13 cellular contexts compared by ENCODE assay signal in genomic region chr10:30747633-30748032, GRCh38.
DNase-seq lines count a peak whose midpoint lies in the region; ATAC-seq, FAIRE-seq and TF ChIP-seq lines count a peak whose summit lies in the region.
"Had no signal": no experiment of that assay in that cellular context is flagged by ENCODE, and none has a peak within 500 bp of the region (broad histone marks: within the 10 kb centered on the region; RNA-seq: fewer than 3 reads in every experiment).

No MANE protein-coding gene starts in this region.

- peak; percentile 71 for ATAC-seq in stimulated activated memory B cell treated with anti-CD40 and anti-IgM and Interleukin-4, amounts not matched to agents 10 μg/mL and 1 μg/mL and 100 μg/mL, for 72 hours
- ATAC-seq in GM21723 (IDR thresholded peaks at IDR 0.05; ENCODE audit: unreplicated experiment) (no peak), left lobe of liver (no peak)

- H3K36me3 Mint-ChIP-seq in MCF 10A (ENCODE audit: insufficient read depth, unreplicated experiment) = no peaks in the 10 kb centered on the region
- no peaks in the 10 kb centered on the region for H3K36me3 Mint-ChIP-seq in stimulated activated memory B cell treated with anti-CD40 and anti-IgM and Interleukin-4, amounts not matched to agents 10 μg/mL and 1 μg/mL and 100 μg/mL, for 72 hours

- no peak for FAIRE-seq in GM19239 (lab: Jason Lieb, UNC)
- FAIRE-seq: H1 had no signal

- no peak for TF ChIP-seq POLR2A in breast epithelium (IDR thresholded peaks at IDR 0.05)

- POLR2A ChIA-PET in MCF 10A (lab: Yijun Ruan, JAX) = no interaction called here

- no peaks in the 10 kb centered on the region for H3K9me3 Mint-ChIP-seq in MCF 10A (ENCODE audit: unreplicated experiment)
- no peaks in the 10 kb centered on the region for H3K9me3 Mint-ChIP-seq in stimulated activated memory B cell treated with anti-CD40 and anti-IgM and Interleukin-4, amounts not matched to agents 10 μg/mL and 1 μg/mL and 100 μg/mL, for 72 hours

- H3K4me1 Mint-ChIP-seq in MCF 10A (ENCODE audit: insufficient read depth, unreplicated experiment) = no peaks in the 10 kb centered on the region
- H3K4me1 Mint-ChIP-seq in stimulated activated memory B cell treated with anti-CD40 and anti-IgM and Interleukin-4, amounts not matched to agents 10 μg/mL and 1 μg/mL and 100 μg/mL, for 72 hours = peaks cover 39% of the 10 kb centered on the region

- DNase-seq in MCF 10A (ENCODE audit: unreplicated experiment) (peak; percentile 48), breast epithelium (ENCODE audit: low spot score in 2 of 2) (no peak), fibroblast of pulmonary artery (ENCODE audit: low read depth) (peak; percentile 36), GM19239 (ENCODE audit: insufficient read length, low spot score) (no peak), left lobe of liver (ENCODE audit: low spot score) (no peak)
- peak; percentile 29 to 48 for DNase-seq in activated CD4-positive, alpha-beta T cell treated with anti-CD3 and anti-CD28 coated beads for 4 hours
- DNase-seq: NCI-H187 treated with DMSO at 0.1 percent for 48 hours, retina had no signal

- CTCF ChIA-PET in MCF 10A (lab: Yijun Ruan, JAX) = interaction anchor here (0.6 kb wide), 1 partner anchor 7 kb away, joined by 3 read pairs; no protein-coding TSS in a partner anchor

- H3K27ac ChIP-seq in breast epithelium = no peak overlapping the region
- H3K27ac ChIP-seq: BLaER1 treated with 17β-estradiol and CSF1 and Interleukin-3, amounts not matched to agents 10 nM and 100 nM; esophagus muscularis mucosa had no signal

- H3K9me3 ChIP-seq in breast epithelium = no peaks in the 10 kb centered on the region
- H3K9me3 ChIP-seq: BLaER1 treated with 17β-estradiol and CSF1 and Interleukin-3, amounts not matched to agents 10 nM and 100 nM; esophagus muscularis mucosa had no signal

- H3K4me3 ChIP-seq in breast epithelium = no peak overlapping the region
- no peak overlapping the region for H3K4me3 ChIP-seq in fibroblast of pulmonary artery (replicated peaks; ENCODE audit: low read depth, low read length)
- H3K4me3 ChIP-seq: BLaER1 treated with 17β-estradiol and CSF1 and Interleukin-3, amounts not matched to agents 10 nM and 100 nM; esophagus muscularis mucosa had no signal

- no peak overlapping the region for H3K4me3 Mint-ChIP-seq in MCF 10A (ENCODE audit: unreplicated experiment)
- H3K4me3 Mint-ChIP-seq in stimulated activated memory B cell treated with anti-CD40 and anti-IgM and Interleukin-4, amounts not matched to agents 10 μg/mL and 1 μg/mL and 100 μg/mL, for 72 hours = no peak overlapping the region

- intact Hi-C loops in MCF 10A (cut with micrococcal nuclease) = no loop called here
- intact Hi-C loops in breast epithelium (cut with DNase I; ENCODE audit: low total_unique reads) = no loop called here

- no peaks in the 10 kb centered on the region for H3K27me3 Mint-ChIP-seq in MCF 10A (ENCODE audit: insufficient read depth, unreplicated experiment)
- peaks cover 24% of the 10 kb centered on the region for H3K27me3 Mint-ChIP-seq in stimulated activated memory B cell treated with anti-CD40 and anti-IgM and Interleukin-4, amounts not matched to agents 10 μg/mL and 1 μg/mL and 100 μg/mL, for 72 hours

- BruUV-seq in MCF 10A (replicated peaks; lab: Mats Ljungman, UMichigan) = no TSS peak

- no peaks in the 10 kb centered on the region for H3K27me3 ChIP-seq in breast epithelium
- H3K27me3 ChIP-seq: BLaER1 treated with 17β-estradiol and CSF1 and Interleukin-3, amounts not matched to agents 10 nM and 100 nM; esophagus muscularis mucosa had no signal

- no peaks in the 10 kb centered on the region for H3K36me3 ChIP-seq in breast epithelium
- H3K36me3 ChIP-seq: BLaER1 treated with 17β-estradiol and CSF1 and Interleukin-3, amounts not matched to agents 10 nM and 100 nM; esophagus muscularis mucosa had no signal

- TF ChIP-seq CTCF in MCF 10A (IDR thresholded peaks at IDR 0.05; ENCODE audit: unreplicated experiment) (no peak), breast epithelium (IDR thresholded peaks at IDR 0.05) (no peak), fibroblast of pulmonary artery (IDR thresholded peaks at IDR 0.05; ENCODE audit: low read length, missing control alignments) (no peak)

- no peaks in the 10 kb centered on the region for H3K4me1 ChIP-seq in breast epithelium

- no peak overlapping the region for H3K27ac Mint-ChIP-seq in MCF 10A (ENCODE audit: low read depth, unreplicated experiment)
- H3K27ac Mint-ChIP-seq in stimulated activated memory B cell treated with anti-CD40 and anti-IgM and Interleukin-4, amounts not matched to agents 10 μg/mL and 1 μg/mL and 100 μg/mL, for 72 hours = peak overlapping the region; percentile 56

Comparison
In these comparisons a context has a peak if more than half of its experiments do, and no peak if none do; other contexts are left out.
1. DNase-seq: peak in MCF 10A (single experiment), activated CD4-positive, alpha-beta T cell treated with anti-CD3 and anti-CD28 coated beads for 4 hours (2 of 2) and fibroblast of pulmonary artery (single experiment); none in breast epithelium (0 of 2), GM19239 (single experiment) and left lobe of liver (single experiment).